In the genomic region with DNA sequence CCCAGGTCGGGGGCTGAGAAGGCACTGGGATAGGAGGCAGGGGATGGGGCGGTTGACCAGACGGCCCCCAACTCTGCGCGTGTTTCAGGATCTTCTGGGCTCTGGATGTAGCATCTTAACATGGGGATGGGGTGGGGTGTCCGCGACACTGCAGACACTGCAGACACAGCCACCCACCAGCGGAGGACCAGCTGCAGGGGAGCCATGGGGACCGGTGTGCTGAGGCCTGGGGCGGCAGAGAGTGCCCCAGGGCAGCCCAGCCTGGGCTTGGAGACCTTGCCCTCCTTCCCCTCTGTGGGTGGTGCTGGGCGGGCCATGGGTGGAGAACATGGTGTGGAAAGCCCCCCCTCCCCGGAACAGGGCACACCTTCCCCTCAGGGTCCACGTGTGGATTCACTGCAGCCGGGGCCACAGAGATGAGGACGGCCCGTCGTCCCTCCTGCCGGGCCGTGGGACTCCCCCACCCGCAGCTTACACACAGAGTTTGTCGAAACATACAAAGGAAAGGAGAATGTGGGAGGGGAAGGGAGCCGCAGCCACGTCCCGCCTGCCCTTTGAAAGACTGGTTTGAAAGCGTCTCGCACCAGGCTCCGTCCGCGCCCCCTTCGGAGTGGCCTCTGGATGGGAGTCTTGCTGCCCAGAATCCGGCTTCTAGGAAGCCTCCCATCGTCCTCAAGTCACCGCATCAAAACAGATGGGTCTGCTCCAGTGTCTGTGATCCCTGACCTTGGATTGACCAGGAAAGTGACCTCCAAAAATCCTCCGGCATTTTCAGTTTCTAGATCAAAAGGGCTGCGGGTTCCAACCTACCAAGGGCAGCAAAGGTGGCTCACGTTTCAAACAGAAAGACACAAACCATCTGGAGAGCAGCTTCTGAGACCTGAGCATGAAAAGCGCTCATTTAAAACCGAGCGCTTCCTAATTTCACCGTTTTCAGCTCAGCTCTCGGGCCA, we compare ENCODE assay signal across 19 cellular contexts.
"Had no signal": no experiment of that assay in that cellular context is flagged by ENCODE, and none has a peak within 500 bp of the region (broad histone marks: within the 10 kb centered on the region; RNA-seq: fewer than 3 reads in every experiment).

No MANE protein-coding gene starts in this region.

- DNase-seq: effector memory CD4-positive, alpha-beta T cell; esophagus squamous epithelium; foreskin fibroblast; head of caudate nucleus; mammary epithelial cell; naive thymus-derived CD4-positive, alpha-beta T cell; nucleus accumbens; pancreas; stimulated activated CD4-positive, alpha-beta T cell treated with anti-CD3 and anti-CD28 coated beads, Interleukin-15, amount 100 ng/mL, for 24 hours; stimulated activated CD4-positive, alpha-beta T cell treated with anti-CD3 and anti-CD28 coated beads, Interleukin-1b, Interleukin-23, amount 100 ng/mL, for 48 hours; stimulated activated CD4-positive, alpha-beta T cell treated with anti-CD3 and anti-CD28 coated beads, Interleukin-4, amount 100 ng/mL, for 24 hours; stimulated activated naive B cell treated with anti-CD40 and anti-IgM and Interleukin-4, amounts not matched to agents 10 μg/mL and 1 μg/mL and 100 μg/mL, for 72 hours; trophoblast cell; uterus had no signal

- H3K36me3 Mint-ChIP-seq: naive thymus-derived CD4-positive, alpha-beta T cell; stimulated activated naive B cell treated with anti-CD40 and anti-IgM and Interleukin-4, amounts not matched to agents 10 μg/mL and 1 μg/mL and 100 μg/mL, for 72 hours had no signal

- H3K27ac Mint-ChIP-seq: naive thymus-derived CD4-positive, alpha-beta T cell; stimulated activated naive B cell treated with anti-CD40 and anti-IgM and Interleukin-4, amounts not matched to agents 10 μg/mL and 1 μg/mL and 100 μg/mL, for 72 hours had no signal

- H3K27me3 ChIP-seq: hepatocyte, pancreas, right lobe of liver, uterus had no signal

- H3K9me3 Mint-ChIP-seq: stimulated activated naive B cell treated with anti-CD40 and anti-IgM and Interleukin-4, amounts not matched to agents 10 μg/mL and 1 μg/mL and 100 μg/mL, for 72 hours had no signal

- H3K4me2 ChIP-seq: hepatocyte had no signal

- H3K79me2 ChIP-seq: hepatocyte had no signal

- H3K27ac ChIP-seq: epithelial cell of prostate, esophagus squamous epithelium, hepatocyte, pancreas, prostate gland, right lobe of liver, uterus had no signal

- H3K4me1 Mint-ChIP-seq: naive thymus-derived CD4-positive, alpha-beta T cell; stimulated activated naive B cell treated with anti-CD40 and anti-IgM and Interleukin-4, amounts not matched to agents 10 μg/mL and 1 μg/mL and 100 μg/mL, for 72 hours had no signal

- ATAC-seq: left lobe of liver; naive thymus-derived CD4-positive, alpha-beta T cell; pancreas; stimulated activated naive B cell treated with anti-CD40 and anti-IgM and Interleukin-4, amounts not matched to agents 10 μg/mL and 1 μg/mL and 100 μg/mL, for 72 hours had no signal

- H2AFZ ChIP-seq: hepatocyte had no signal

- H3K4me1 ChIP-seq: esophagus squamous epithelium, pancreas, prostate gland, right lobe of liver, uterus had no signal

- H3K4me3 ChIP-seq: esophagus squamous epithelium, hepatocyte, pancreas, prostate gland, right lobe of liver, uterus had no signal

- H3K36me3 ChIP-seq: esophagus squamous epithelium, pancreas, prostate gland, right lobe of liver, uterus had no signal

- H3K9me3 ChIP-seq: esophagus squamous epithelium, pancreas, prostate gland, right lobe of liver, uterus had no signal

- H3K4me3 Mint-ChIP-seq: naive thymus-derived CD4-positive, alpha-beta T cell; stimulated activated naive B cell treated with anti-CD40 and anti-IgM and Interleukin-4, amounts not matched to agents 10 μg/mL and 1 μg/mL and 100 μg/mL, for 72 hours had no signal
